ENCODE assay signal across 8 cellular contexts in the genomic region with DNA sequence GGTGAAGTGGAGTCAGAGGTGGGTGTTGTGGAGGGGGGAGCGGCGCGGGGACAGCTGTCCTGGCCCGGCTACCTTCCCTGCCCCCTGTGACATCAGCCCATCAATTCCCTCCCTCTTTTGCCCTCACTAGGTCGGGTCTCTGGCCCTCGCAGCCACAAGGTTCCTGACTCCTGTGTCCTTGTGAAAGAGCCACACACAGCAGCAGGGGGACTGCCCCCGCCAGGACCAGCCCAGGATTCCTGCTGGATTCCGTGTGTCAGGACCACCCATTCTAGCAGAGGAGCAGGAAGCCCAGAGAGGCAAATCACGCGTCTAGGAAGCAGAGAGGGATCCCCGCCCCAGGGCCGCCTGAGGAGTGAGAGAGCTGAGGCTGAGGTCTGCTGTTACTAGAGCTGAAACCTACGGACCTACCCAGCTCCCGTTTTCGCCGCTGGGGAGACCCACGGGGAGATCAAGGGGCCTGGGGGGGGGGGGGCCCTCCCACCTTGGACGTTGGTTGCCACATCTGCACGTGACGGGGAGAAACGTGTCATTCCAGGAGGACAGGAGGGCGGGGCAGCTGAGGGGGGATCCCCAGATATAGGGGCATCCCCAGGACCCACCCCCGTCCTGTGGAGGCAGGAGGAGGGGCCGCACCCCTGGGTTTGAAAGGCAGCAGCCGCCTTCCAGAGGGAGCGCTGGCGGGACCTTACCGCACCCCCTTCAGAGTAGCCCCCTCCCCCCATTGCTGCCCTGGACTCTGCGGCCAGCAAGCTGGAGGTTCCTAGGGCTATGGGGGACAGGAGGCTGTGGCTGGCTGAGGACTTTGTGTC. TPM values are rescaled to one million over a fixed set of nuclear protein-coding genes. Genes with fewer than 3 reads are reported as not detected.
DNase-seq lines count a peak whose midpoint lies in the region; TF ChIP-seq lines count a peak whose summit lies in the region.

No MANE protein-coding gene starts in this region.

- H3K4me3 ChIP-seq in BLaER1 = peak overlapping the region; percentile 64
- peak overlapping the region; percentile 51 for H3K4me3 ChIP-seq in fibroblast of pulmonary artery (replicated peaks; ENCODE audit: low read depth, low read length)
- H3K4me3 ChIP-seq in skeletal muscle cell (ENCODE audit: low read depth, low read length) = peak overlapping the region; percentile 51

- H4K91ac ChIP-seq in H9 (ENCODE audit: insufficient read length, low read depth, low read length) = peak overlapping the region; percentile 14

- no peaks in the 10 kb centered on the region for H3K79me2 ChIP-seq in H9 (ENCODE audit: insufficient read depth, low read length)

- H2BK120ac ChIP-seq in H9 (ENCODE audit: low read depth, low read length, poor library complexity, severe bottlenecking) = no peak overlapping the region

- H3K9me3 ChIP-seq in BLaER1 (peaks cover 22% of the 10 kb centered on the region), H9 (ENCODE audit: control insufficient read depth, low read depth, low read length) (no peaks in the 10 kb centered on the region)

- H4K20me1 ChIP-seq in BLaER1 (no peaks in the 10 kb centered on the region), H9 (ENCODE audit: control insufficient read depth, insufficient read depth, insufficient read length) (no peaks in the 10 kb centered on the region)

- H3K9ac ChIP-seq in BLaER1 (peak overlapping the region; percentile 88), H9 (ENCODE audit: extremely low read depth, insufficient read length, low read length) (peak overlapping the region; percentile 44)

- no peak for TF ChIP-seq CTCF in H9 (conservative IDR thresholded peaks at IDR 0.05)
- no peak for TF ChIP-seq CTCF in fibroblast of pulmonary artery (IDR thresholded peaks at IDR 0.05; ENCODE audit: low read length, missing control alignments)

- H3K36me3 ChIP-seq in BLaER1 = no peaks in the 10 kb centered on the region

- H3K9me3 Mint-ChIP-seq in H9 = no peaks in the 10 kb centered on the region

- DNase-seq in H9 (no peak), fibroblast of pulmonary artery (ENCODE audit: low read depth) (no peak), skeletal muscle cell (ENCODE audit: low read depth) (no peak), NCI-H2196 (lab: John Stamatoyannopoulos, UW; ENCODE audit: unreplicated experiment) (no peak)
- peak; percentile 61 for DNase-seq in activated CD4-positive, CD25-positive, alpha-beta regulatory T cell treated with anti-CD3 and anti-CD28 coated beads, Interleukin-2, amount 50 U/mL, for 72 hours
- no peak for DNase-seq in effector CD8-positive, alpha-beta T cell (lab: John Stamatoyannopoulos, UW)
- no peak for DNase-seq in central memory CD4-positive, alpha-beta T cell

- no CpG with 5 or more reads among the region's 29 CpGs for WGBS in H9 (ENCODE audit: extremely low coverage, insufficient read length, low lambda C conversion rate)

- H3K27me3 Mint-ChIP-seq in H9 (ENCODE audit: low read depth) = peaks cover 11% of the 10 kb centered on the region

- no peaks in the 10 kb centered on the region for H3K36me3 Mint-ChIP-seq in H9 (ENCODE audit: insufficient read depth in 1 of 3, low read depth in 3 of 3)

- H2BK15ac ChIP-seq in H9 (ENCODE audit: low read depth, low read length) = no peak overlapping the region

- H3K27ac ChIP-seq in BLaER1 = peak overlapping the region; percentile 95
- no peak overlapping the region for H3K27ac ChIP-seq in H9 (ENCODE audit: insufficient read length, low read depth, low read length)

- H3K4me3 Mint-ChIP-seq in H9 = peak overlapping the region; percentile 66 to 75

- no peak overlapping the region for H2AFZ ChIP-seq in H9 (ENCODE audit: low read length)

- no peak overlapping the region for H2BK20ac ChIP-seq in H9 (ENCODE audit: low read depth, low read length, poor library complexity, severe bottlenecking)

- no peak overlapping the region for H4K5ac ChIP-seq in H9 (ENCODE audit: insufficient read length, low read depth, low read length)

- peaks cover 76% of the 10 kb centered on the region for H3K4me1 ChIP-seq in BLaER1
- H3K4me1 ChIP-seq in H9 (ENCODE audit: insufficient read depth, low read length) = peaks cover 3% of the 10 kb centered on the region; the same call in 1 of the 2 replicates

- no peaks in the 10 kb centered on the region for H3K27me3 ChIP-seq in BLaER1
- no peaks in the 10 kb centered on the region for H3K27me3 ChIP-seq in H9 (ENCODE audit: insufficient read depth, low read length)

- H3K4me2 ChIP-seq in BLaER1 (peak overlapping the region; percentile 81), H9 (ENCODE audit: insufficient read depth, insufficient read length, low read length) (peak overlapping the region; percentile 53)

- no peak overlapping the region for H2AK5ac ChIP-seq in H9 (ENCODE audit: insufficient read length, low read length)

- H3K4ac ChIP-seq in H9 (ENCODE audit: low read depth, low read length) = no peak overlapping the region

- H3K56ac ChIP-seq in H9 (ENCODE audit: insufficient read length, low read depth, low read length) = no peak overlapping the region

- no peaks in the 10 kb centered on the region for H3K79me1 ChIP-seq in H9 (ENCODE audit: insufficient read depth, low read depth, low read length, poor library complexity, severe bottlenecking)

- no peak overlapping the region for H3K23ac ChIP-seq in H9 (ENCODE audit: insufficient read length, low read depth, low read length)

- no peak overlapping the region for H2BK5ac ChIP-seq in H9 (ENCODE audit: insufficient read length, low read length)

- no peak overlapping the region for H4K8ac ChIP-seq in H9 (replicated peaks; ENCODE audit: insufficient read length, low read depth, low read length)

- H3K14ac ChIP-seq in H9 (ENCODE audit: insufficient read depth, low read length) = peak overlapping the region; percentile 92

- no peak overlapping the region for H3T11ph ChIP-seq in H9 (ENCODE audit: low read length)

- H3K27ac Mint-ChIP-seq in H9 = peak overlapping the region in 2 of 3 experiments; percentile 78 to 83; a peak in 2 of 7 replicates

- H3K4me1 Mint-ChIP-seq in H9 = peaks cover 46 to 47% of the 10 kb centered on the region in 2 experiments

- peaks cover 12% of the 10 kb centered on the region for H3K23me2 ChIP-seq in H9 (ENCODE audit: insufficient read length, low read depth, low read length, poor library complexity, severe bottlenecking)

- H2BK12ac ChIP-seq in H9 (ENCODE audit: insufficient read length, low read depth, low read length) = no peak overlapping the region

- peak overlapping the region; percentile 93 for H3K18ac ChIP-seq in H9 (ENCODE audit: insufficient read length, low read depth, low read length)

RNA-seq across cellular contexts. Expression of gene INF2, which starts 12.5 kb away (rescaled TPM):
- total RNA-seq in H9 (2021) = 58.3 and 59.1 TPM in 2 replicates

RNA-seq across cellular contexts. Expression of gene ADSS1, which starts 47.1 kb away (rescaled TPM):
- 7.8 and 8.5 TPM in 2 replicates for total RNA-seq in H9 (2021)
